1 cellular context compared by ENCODE assay signal in the genomic region with DNA sequence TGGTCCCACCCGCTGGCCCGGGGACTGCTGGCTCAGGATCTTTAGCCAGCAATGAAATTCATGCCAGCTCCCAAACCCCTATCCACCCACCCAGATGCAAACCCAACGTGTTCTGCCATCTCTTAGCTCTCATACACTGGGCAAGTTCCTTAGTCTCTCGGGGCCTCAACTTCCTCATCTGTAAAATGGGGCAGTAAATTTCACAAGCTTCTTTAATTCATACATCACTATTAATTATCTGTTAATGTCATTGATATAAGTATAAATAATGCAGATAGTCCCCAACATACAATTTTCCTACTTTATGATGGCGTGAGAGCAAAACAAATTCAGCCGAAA.
TF ChIP-seq lines count a peak whose summit lies in the region.

No MANE protein-coding gene starts in this region.

TF ChIP-seq in HepG2, 621 proteins besides CTCF, POLR2A, EP300 and RAD21 (continued from another document and continues in another):
- TF ChIP-seq KDM5A (IDR thresholded peaks at IDR 0.05; ENCODE audit: borderline replicate concordance, low read length) (no peak), REPIN1 (CRISPR knock-in tag; IDR thresholded peaks at IDR 0.05; ENCODE audit: borderline replicate concordance, low read depth) (no peak), ZNF256 (CRISPR knock-in tag; conservative IDR thresholded peaks at IDR 0.05) (peak; percentile 88; the same call in 1 of the 2 replicates), PREB (CRISPR knock-in tag; IDR thresholded peaks at IDR 0.05) (peak; percentile 71; the same call in 1 of the 2 replicates), KAT2B (IDR thresholded peaks at IDR 0.05; ENCODE audit: borderline replicate concordance, low read depth, low read length) (no peak), NBN (conservative IDR thresholded peaks at IDR 0.05) (no peak), ADNP (CRISPR knock-in tag; IDR thresholded peaks at IDR 0.05) (peak; percentile 61; the same call in 1 of the 2 replicates), BCLAF1 (IDR thresholded peaks at IDR 0.05) (no peak), ZC3H13 (CRISPR knock-in tag; IDR thresholded peaks at IDR 0.05) (no peak), ONECUT2 (CRISPR knock-in tag; IDR thresholded peaks at IDR 0.05) (no peak), MTA3 (CRISPR knock-in tag; IDR thresholded peaks at IDR 0.05) (0 out of 2 replicates have a peak, but pooled peaks have one; percentile 29), ZNF629 (CRISPR knock-in tag; conservative IDR thresholded peaks at IDR 0.05) (peak; percentile 98), KLF6 (CRISPR knock-in tag; IDR thresholded peaks at IDR 0.05) (no peak), ZMYM3 (CRISPR knock-in tag; IDR thresholded peaks at IDR 0.05) (peak; percentile 89), RFX3 (CRISPR knock-in tag; IDR thresholded peaks at IDR 0.05) (no peak), ZSCAN21 (CRISPR knock-in tag; IDR thresholded peaks at IDR 0.05; ENCODE audit: borderline replicate concordance) (0 out of 2 replicates have a peak, but pooled peaks have one; percentile 24), ZNF124 (CRISPR knock-in tag; IDR thresholded peaks at IDR 0.05) (0 out of 2 replicates have a peak, but pooled peaks have one; percentile 3), RBM22 (optimal IDR thresholded peaks at IDR 0.05; ENCODE audit: low read length) (peak; percentile 77), ZNF335 (CRISPR knock-in tag; IDR thresholded peaks at IDR 0.05) (no peak), ELF3 (CRISPR knock-in tag; IDR thresholded peaks at IDR 0.05) (no peak), KDM5B (CRISPR knock-in tag; IDR thresholded peaks at IDR 0.05; ENCODE audit: borderline replicate concordance) (no peak), DR1 (CRISPR knock-in tag; IDR thresholded peaks at IDR 0.05) (0 out of 2 replicates have a peak, but pooled peaks have one; percentile 25), ZNF33A (CRISPR knock-in tag; IDR thresholded peaks at IDR 0.05; ENCODE audit: borderline replicate concordance) (no peak), ATF5 (CRISPR knock-in tag; IDR thresholded peaks at IDR 0.05; ENCODE audit: low read depth) (no peak), POLR2G (IDR thresholded peaks at IDR 0.05; ENCODE audit: low read depth, low read length) (no peak), KDM1A (CRISPR knock-in tag; IDR thresholded peaks at IDR 0.05) (peak; percentile 66), JARID2 (CRISPR knock-in tag; IDR thresholded peaks at IDR 0.05; ENCODE audit: insufficient replicate concordance) (no peak), KDM6A (CRISPR knock-in tag; IDR thresholded peaks at IDR 0.05; ENCODE audit: low read depth) (no peak), GATA4 (IDR thresholded peaks at IDR 0.05; ENCODE audit: borderline replicate concordance, low read depth) (no peak), ZNF101 (CRISPR knock-in tag; IDR thresholded peaks at IDR 0.05; ENCODE audit: borderline replicate concordance, low read depth) (no peak), ZNF431 (CRISPR knock-in tag; IDR thresholded peaks at IDR 0.05; ENCODE audit: borderline replicate concordance, low read depth) (no peak), ARHGAP35 (CRISPR knock-in tag; IDR thresholded peaks at IDR 0.05; ENCODE audit: borderline replicate concordance) (no peak)
- TF ChIP-seq, protein P1, sequence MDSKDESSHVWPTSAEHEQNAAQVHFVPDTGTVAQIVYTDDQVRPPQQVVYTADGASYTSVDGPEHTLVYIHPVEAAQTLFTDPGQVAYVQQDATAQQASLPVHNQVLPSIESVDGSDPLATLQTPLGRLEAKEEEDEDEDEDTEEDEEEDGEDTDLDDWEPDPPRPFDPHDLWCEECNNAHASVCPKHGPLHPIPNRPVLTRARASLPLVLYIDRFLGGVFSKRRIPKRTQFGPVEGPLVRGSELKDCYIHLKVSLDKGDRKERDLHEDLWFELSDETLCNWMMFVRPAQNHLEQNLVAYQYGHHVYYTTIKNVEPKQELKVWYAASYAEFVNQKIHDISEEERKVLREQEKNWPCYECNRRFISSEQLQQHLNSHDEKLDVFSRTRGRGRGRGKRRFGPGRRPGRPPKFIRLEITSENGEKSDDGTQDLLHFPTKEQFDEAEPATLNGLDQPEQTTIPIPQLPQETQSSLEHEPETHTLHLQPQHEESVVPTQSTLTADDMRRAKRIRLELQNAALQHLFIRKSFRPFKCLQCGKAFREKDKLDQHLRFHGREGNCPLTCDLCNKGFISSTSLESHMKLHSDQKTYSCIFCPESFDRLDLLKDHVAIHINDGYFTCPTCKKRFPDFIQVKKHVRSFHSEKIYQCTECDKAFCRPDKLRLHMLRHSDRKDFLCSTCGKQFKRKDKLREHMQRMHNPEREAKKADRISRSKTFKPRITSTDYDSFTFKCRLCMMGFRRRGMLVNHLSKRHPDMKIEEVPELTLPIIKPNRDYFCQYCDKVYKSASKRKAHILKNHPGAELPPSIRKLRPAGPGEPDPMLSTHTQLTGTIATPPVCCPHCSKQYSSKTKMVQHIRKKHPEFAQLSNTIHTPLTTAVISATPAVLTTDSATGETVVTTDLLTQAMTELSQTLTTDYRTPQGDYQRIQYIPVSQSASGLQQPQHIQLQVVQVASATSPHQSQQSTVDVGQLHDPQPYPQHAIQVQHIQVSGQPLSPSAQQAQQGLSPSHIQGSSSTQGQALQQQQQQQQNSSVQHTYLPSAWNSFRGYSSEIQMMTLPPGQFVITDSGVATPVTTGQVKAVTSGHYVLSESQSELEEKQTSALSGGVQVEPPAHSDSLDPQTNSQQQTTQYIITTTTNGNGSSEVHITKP (CRISPR knock-in tag; IDR thresholded peaks at IDR 0.05; ENCODE audit: low read depth), result 0 out of 2 replicates have a peak, but pooled peaks have one; percentile 2
- TF ChIP-seq, protein P2, sequence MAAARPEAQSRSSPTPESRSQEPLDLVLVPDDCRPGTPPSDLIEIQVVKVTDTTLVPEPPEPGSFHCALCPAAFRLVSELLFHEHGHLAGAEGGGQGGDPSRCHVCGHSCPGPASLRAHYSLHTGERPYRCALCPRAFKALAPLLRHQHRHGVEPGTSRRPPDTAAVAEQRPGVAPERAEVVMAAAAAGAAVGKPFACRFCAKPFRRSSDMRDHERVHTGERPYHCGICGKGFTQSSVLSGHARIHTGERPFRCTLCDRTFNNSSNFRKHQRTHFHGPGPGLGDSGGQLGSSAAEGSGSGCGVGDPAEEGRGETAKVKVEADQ (CRISPR knock-in tag; IDR thresholded peaks at IDR 0.05; ENCODE audit: borderline replicate concordance), result no peak
- TF ChIP-seq, protein P3, sequence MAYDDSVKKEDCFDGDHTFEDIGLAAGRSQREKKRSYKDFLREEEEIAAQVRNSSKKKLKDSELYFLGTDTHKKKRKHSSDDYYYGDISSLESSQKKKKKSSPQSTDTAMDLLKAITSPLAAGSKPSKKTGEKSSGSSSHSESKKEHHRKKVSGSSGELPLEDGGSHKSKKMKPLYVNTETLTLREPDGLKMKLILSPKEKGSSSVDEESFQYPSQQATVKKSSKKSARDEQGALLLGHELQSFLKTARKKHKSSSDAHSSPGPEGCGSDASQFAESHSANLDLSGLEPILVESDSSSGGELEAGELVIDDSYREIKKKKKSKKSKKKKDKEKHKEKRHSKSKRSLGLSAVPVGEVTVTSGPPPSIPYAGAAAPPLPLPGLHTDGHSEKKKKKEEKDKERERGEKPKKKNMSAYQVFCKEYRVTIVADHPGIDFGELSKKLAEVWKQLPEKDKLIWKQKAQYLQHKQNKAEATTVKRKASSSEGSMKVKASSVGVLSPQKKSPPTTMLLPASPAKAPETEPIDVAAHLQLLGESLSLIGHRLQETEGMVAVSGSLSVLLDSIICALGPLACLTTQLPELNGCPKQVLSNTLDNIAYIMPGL (CRISPR knock-in tag; IDR thresholded peaks at IDR 0.05; ENCODE audit: borderline replicate concordance in 1 of 2, low read depth in 1 of 2), result no peak
- TF ChIP-seq, protein P4, sequence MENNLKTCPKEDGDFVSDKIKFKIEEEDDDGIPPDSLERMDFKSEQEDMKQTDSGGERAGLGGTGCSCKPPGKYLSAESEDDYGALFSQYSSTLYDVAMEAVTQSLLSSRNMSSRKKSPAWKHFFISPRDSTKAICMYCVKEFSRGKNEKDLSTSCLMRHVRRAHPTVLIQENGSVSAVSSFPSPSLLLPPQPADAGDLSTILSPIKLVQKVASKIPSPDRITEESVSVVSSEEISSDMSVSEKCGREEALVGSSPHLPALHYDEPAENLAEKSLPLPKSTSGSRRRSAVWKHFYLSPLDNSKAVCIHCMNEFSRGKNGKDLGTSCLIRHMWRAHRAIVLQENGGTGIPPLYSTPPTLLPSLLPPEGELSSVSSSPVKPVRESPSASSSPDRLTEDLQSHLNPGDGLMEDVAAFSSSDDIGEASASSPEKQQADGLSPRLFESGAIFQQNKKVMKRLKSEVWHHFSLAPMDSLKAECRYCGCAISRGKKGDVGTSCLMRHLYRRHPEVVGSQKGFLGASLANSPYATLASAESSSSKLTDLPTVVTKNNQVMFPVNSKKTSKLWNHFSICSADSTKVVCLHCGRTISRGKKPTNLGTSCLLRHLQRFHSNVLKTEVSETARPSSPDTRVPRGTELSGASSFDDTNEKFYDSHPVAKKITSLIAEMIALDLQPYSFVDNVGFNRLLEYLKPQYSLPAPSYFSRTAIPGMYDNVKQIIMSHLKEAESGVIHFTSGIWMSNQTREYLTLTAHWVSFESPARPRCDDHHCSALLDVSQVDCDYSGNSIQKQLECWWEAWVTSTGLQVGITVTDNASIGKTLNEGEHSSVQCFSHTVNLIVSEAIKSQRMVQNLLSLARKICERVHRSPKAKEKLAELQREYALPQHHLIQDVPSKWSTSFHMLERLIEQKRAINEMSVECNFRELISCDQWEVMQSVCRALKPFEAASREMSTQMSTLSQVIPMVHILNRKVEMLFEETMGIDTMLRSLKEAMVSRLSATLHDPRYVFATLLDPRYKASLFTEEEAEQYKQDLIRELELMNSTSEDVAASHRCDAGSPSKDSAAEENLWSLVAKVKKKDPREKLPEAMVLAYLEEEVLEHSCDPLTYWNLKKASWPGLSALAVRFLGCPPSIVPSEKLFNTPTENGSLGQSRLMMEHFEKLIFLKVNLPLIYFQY (CRISPR knock-in tag; IDR thresholded peaks at IDR 0.05; ENCODE audit: borderline replicate concordance), result no peak
- TF ChIP-seq, protein P5, sequence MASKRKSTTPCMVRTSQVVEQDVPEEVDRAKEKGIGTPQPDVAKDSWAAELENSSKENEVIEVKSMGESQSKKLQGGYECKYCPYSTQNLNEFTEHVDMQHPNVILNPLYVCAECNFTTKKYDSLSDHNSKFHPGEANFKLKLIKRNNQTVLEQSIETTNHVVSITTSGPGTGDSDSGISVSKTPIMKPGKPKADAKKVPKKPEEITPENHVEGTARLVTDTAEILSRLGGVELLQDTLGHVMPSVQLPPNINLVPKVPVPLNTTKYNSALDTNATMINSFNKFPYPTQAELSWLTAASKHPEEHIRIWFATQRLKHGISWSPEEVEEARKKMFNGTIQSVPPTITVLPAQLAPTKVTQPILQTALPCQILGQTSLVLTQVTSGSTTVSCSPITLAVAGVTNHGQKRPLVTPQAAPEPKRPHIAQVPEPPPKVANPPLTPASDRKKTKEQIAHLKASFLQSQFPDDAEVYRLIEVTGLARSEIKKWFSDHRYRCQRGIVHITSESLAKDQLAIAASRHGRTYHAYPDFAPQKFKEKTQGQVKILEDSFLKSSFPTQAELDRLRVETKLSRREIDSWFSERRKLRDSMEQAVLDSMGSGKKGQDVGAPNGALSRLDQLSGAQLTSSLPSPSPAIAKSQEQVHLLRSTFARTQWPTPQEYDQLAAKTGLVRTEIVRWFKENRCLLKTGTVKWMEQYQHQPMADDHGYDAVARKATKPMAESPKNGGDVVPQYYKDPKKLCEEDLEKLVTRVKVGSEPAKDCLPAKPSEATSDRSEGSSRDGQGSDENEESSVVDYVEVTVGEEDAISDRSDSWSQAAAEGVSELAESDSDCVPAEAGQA (IDR thresholded peaks at IDR 0.05; ENCODE audit: low read depth), result 0 out of 2 replicates have a peak, but pooled peaks have one; percentile 25
- TF ChIP-seq, protein P5 (CRISPR knock-in tag; IDR thresholded peaks at IDR 0.05; ENCODE audit: borderline replicate concordance), result no peak
